Comparison of ENCODE assay signal across 1 cellular context in the genomic region with DNA sequence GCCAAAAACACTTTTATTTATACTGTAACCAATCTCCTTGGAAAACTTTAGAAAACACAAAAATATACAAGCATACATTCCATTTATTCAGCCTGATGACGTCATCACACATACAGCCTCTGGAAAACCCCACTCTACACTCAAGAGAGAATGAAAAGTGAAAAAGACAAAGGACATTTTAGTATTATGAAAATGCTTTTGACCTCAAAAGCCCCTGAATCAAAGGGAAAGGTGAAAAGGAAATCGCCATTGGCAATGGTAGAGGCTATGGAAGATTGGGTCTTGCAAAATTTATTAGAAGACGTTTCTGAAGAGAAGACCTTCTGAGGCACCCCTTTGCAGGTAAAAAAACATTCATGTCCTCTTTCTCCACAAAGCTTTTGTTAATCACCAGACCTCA.
TF ChIP-seq lines count a peak whose summit lies in the region.

No MANE protein-coding gene starts in this region.

TF ChIP-seq in SK-N-SH treated with all-trans-retinoic acid at 6 μM for 48 hours, 23 proteins besides CTCF, POLR2A, EP300 and RAD21 (continued from another document):
- TF ChIP-seq, protein P1, sequence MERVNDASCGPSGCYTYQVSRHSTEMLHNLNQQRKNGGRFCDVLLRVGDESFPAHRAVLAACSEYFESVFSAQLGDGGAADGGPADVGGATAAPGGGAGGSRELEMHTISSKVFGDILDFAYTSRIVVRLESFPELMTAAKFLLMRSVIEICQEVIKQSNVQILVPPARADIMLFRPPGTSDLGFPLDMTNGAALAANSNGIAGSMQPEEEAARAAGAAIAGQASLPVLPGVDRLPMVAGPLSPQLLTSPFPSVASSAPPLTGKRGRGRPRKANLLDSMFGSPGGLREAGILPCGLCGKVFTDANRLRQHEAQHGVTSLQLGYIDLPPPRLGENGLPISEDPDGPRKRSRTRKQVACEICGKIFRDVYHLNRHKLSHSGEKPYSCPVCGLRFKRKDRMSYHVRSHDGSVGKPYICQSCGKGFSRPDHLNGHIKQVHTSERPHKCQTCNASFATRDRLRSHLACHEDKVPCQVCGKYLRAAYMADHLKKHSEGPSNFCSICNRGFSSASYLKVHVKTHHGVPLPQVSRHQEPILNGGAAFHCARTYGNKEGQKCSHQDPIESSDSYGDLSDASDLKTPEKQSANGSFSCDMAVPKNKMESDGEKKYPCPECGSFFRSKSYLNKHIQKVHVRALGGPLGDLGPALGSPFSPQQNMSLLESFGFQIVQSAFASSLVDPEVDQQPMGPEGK (CRISPR knock-in tag; IDR thresholded peaks at IDR 0.05; ENCODE audit: borderline replicate concordance), result no peak
- TF ChIP-seq, protein P2, sequence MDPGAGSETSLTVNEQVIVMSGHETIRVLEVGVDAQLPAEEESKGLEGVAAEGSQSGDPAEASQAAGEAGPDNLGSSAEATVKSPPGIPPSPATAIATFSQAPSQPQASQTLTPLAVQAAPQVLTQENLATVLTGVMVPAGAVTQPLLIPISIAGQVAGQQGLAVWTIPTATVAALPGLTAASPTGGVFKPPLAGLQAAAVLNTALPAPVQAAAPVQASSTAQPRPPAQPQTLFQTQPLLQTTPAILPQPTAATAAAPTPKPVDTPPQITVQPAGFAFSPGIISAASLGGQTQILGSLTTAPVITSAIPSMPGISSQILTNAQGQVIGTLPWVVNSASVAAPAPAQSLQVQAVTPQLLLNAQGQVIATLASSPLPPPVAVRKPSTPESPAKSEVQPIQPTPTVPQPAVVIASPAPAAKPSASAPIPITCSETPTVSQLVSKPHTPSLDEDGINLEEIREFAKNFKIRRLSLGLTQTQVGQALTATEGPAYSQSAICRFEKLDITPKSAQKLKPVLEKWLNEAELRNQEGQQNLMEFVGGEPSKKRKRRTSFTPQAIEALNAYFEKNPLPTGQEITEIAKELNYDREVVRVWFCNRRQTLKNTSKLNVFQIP (CRISPR knock-in tag; IDR thresholded peaks at IDR 0.05; ENCODE audit: borderline replicate concordance, low read depth), result no peak
- TF ChIP-seq, protein P3, sequence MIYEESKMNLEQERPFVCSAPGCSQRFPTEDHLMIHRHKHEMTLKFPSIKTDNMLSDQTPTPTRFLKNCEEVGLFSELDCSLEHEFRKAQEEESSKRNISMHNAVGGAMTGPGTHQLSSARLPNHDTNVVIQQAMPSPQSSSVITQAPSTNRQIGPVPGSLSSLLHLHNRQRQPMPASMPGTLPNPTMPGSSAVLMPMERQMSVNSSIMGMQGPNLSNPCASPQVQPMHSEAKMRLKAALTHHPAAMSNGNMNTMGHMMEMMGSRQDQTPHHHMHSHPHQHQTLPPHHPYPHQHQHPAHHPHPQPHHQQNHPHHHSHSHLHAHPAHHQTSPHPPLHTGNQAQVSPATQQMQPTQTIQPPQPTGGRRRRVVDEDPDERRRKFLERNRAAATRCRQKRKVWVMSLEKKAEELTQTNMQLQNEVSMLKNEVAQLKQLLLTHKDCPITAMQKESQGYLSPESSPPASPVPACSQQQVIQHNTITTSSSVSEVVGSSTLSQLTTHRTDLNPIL (CRISPR knock-in tag; IDR thresholded peaks at IDR 0.05; ENCODE audit: low read depth), result no peak
- TF ChIP-seq SNAI2 (CRISPR knock-in tag; IDR thresholded peaks at IDR 0.05), result no peak
- TF ChIP-seq ARNTL (CRISPR knock-in tag; IDR thresholded peaks at IDR 0.05; ENCODE audit: borderline replicate concordance, low read depth), result no peak
- no peak for TF ChIP-seq ZFP30 (CRISPR knock-in tag; IDR thresholded peaks at IDR 0.05)
